Comparison of ENCODE assay signal across 13 cellular contexts in genomic region chr19:10888421-10888866, GRCh38. TPM values are rescaled to one million over a fixed set of nuclear protein-coding genes. Genes with fewer than 3 reads are reported as not detected.
DNase-seq lines count a peak whose midpoint lies in the region; ATAC-seq and TF ChIP-seq lines count a peak whose summit lies in the region.
"Had no signal": no experiment of that assay in that cellular context is flagged by ENCODE, and none has a peak within 500 bp of the region (broad histone marks: within the 10 kb centered on the region; RNA-seq: fewer than 3 reads in every experiment).

No MANE protein-coding gene starts in this region.

- no peak overlapping the region for H3K27ac ChIP-seq in HEK293 (ENCODE audit: extremely low read depth, low read depth, low read length)
- H3K27ac ChIP-seq in iPS-18a (ENCODE audit: low read length): peak overlapping the region; percentile 77
- no peak overlapping the region for H3K27ac ChIP-seq in CD4-positive, alpha-beta T cell (ENCODE audit: low read depth, low read length)
- H3K27ac ChIP-seq: brain microvascular endothelial cell had no signal

- H3K36me3 ChIP-seq in HEK293 (ENCODE audit: control insufficient read depth in 2 of 2, insufficient read depth in 1 of 2, low read length in 2 of 2) (no peaks in the 10 kb centered on the region), iPS-18a (ENCODE audit: control insufficient read depth, low read depth, low read length) (no peaks in the 10 kb centered on the region)
- H3K36me3 ChIP-seq: brain microvascular endothelial cell had no signal

- ATAC-seq in stimulated activated naive B cell treated with anti-CD40 and anti-IgM and Interleukin-4, amounts not matched to agents 10 μg/mL and 1 μg/mL and 100 μg/mL, for 72 hours (replicated peaks): peak; percentile 46 to 57
- ATAC-seq in CD4-positive, alpha-beta T cell (ENCODE audit: poor library complexity): no peak

- POLR2A ChIA-PET in HEK293 (lab: Yijun Ruan, JAX): interaction anchor here (1.0 to 1.6 kb wide), 2 partner anchors 14 to 17 kb away, joined by 3 to 5 read pairs; no protein-coding TSS in a partner anchor
- POLR2A ChIA-PET in CD4-positive, alpha-beta T cell (lab: Charles Lee): interaction anchor here (1.4 kb wide), 1 partner anchor 16 kb away, joined by 4 read pairs; no protein-coding TSS in a partner anchor

- no peak overlapping the region for H3K27ac Mint-ChIP-seq in stimulated activated naive B cell treated with anti-CD40 and anti-IgM and Interleukin-4, amounts not matched to agents 10 μg/mL and 1 μg/mL and 100 μg/mL, for 72 hours
- H3K27ac Mint-ChIP-seq in CD4-positive, alpha-beta T cell: no peak overlapping the region
- H3K27ac Mint-ChIP-seq: activated CD4-positive, alpha-beta T cell treated with anti-CD3 and anti-CD28 coated beads, Interleukin-2, amount 10 ng/mL, durations not matched to agents 24 days and 14 days had no signal

- peaks cover 3 to 18% of the 10 kb centered on the region in 2 donors for H3K36me3 Mint-ChIP-seq in stimulated activated naive B cell treated with anti-CD40 and anti-IgM and Interleukin-4, amounts not matched to agents 10 μg/mL and 1 μg/mL and 100 μg/mL, for 72 hours
- no peaks in the 10 kb centered on the region for H3K36me3 Mint-ChIP-seq in CD4-positive, alpha-beta T cell (ENCODE audit: low read depth)

- H3K9me3 ChIP-seq in HEK293 (ENCODE audit: control insufficient read depth, insufficient read depth, low read depth, low read length) (no peaks in the 10 kb centered on the region), iPS-18a (ENCODE audit: control insufficient read depth, low read depth, low read length) (no peaks in the 10 kb centered on the region)
- H3K9me3 ChIP-seq in CD4-positive, alpha-beta T cell (ENCODE audit: control insufficient read depth, low read length): no peaks in the 10 kb centered on the region

- H3K4me3 Mint-ChIP-seq in stimulated activated naive B cell treated with anti-CD40 and anti-IgM and Interleukin-4, amounts not matched to agents 10 μg/mL and 1 μg/mL and 100 μg/mL, for 72 hours: no peak overlapping the region
- no peak overlapping the region for H3K4me3 Mint-ChIP-seq in CD4-positive, alpha-beta T cell
- H3K4me3 Mint-ChIP-seq: activated CD4-positive, alpha-beta T cell treated with anti-CD3 and anti-CD28 coated beads, Interleukin-2, amount 10 ng/mL, durations not matched to agents 24 days and 14 days had no signal

- H3K27me3 Mint-ChIP-seq in stimulated activated naive B cell treated with anti-CD40 and anti-IgM and Interleukin-4, amounts not matched to agents 10 μg/mL and 1 μg/mL and 100 μg/mL, for 72 hours: no peaks in the 10 kb centered on the region
- H3K27me3 Mint-ChIP-seq in CD4-positive, alpha-beta T cell: no peaks in the 10 kb centered on the region
- H3K27me3 Mint-ChIP-seq: activated CD4-positive, alpha-beta T cell treated with anti-CD3 and anti-CD28 coated beads, Interleukin-2, amount 10 ng/mL, durations not matched to agents 24 days and 14 days had no signal

- H3K4me1 Mint-ChIP-seq in stimulated activated naive B cell treated with anti-CD40 and anti-IgM and Interleukin-4, amounts not matched to agents 10 μg/mL and 1 μg/mL and 100 μg/mL, for 72 hours: peaks cover 11 to 29% of the 10 kb centered on the region in 2 donors
- no peaks in the 10 kb centered on the region for H3K4me1 Mint-ChIP-seq in CD4-positive, alpha-beta T cell (ENCODE audit: low read depth)

- H3K9ac ChIP-seq in iPS-18a (ENCODE audit: low read length): peak overlapping the region; percentile 33

- CTCF ChIA-PET in HEK293 (lab: Yijun Ruan, JAX): interaction anchor here (0.6 to 2.0 kb wide), 4 partner anchors 15 to 638 kb away, joined by 3 to 6 read pairs (median 3); no protein-coding TSS in a partner anchor
- CTCF ChIA-PET in CD4-positive, alpha-beta T cell (lab: Charles Lee): interaction anchor here (1.1 kb wide), 1 partner anchor 24 kb away, joined by 3 read pairs; no protein-coding TSS in a partner anchor

- no peaks in the 10 kb centered on the region for H3K27me3 ChIP-seq in iPS-18a (ENCODE audit: control insufficient read depth, insufficient read depth, low read length)
- no peaks in the 10 kb centered on the region for H3K27me3 ChIP-seq in CD4-positive, alpha-beta T cell (ENCODE audit: control insufficient read depth, insufficient read depth, low read length)
- H3K27me3 ChIP-seq: brain microvascular endothelial cell had no signal

- H3K9me3 Mint-ChIP-seq in stimulated activated naive B cell treated with anti-CD40 and anti-IgM and Interleukin-4, amounts not matched to agents 10 μg/mL and 1 μg/mL and 100 μg/mL, for 72 hours: no peaks in the 10 kb centered on the region
- H3K9me3 Mint-ChIP-seq in CD4-positive, alpha-beta T cell: no peaks in the 10 kb centered on the region
- H3K9me3 Mint-ChIP-seq: activated CD4-positive, alpha-beta T cell treated with anti-CD3 and anti-CD28 coated beads, Interleukin-2, amount 10 ng/mL, durations not matched to agents 24 days and 14 days had no signal

- H3K4me3 ChIP-seq in HEK293 (ENCODE audit: low read depth, low read length) (no peak overlapping the region), iPS-18a (ENCODE audit: low read length) (peak overlapping the region; percentile 39)

- H3K4me1 ChIP-seq in HEK293 (ENCODE audit: control insufficient read depth, insufficient read depth, low read length) (0 out of 2 replicates have a peak, but pooled peaks cover 4% of the 10 kb centered on the region), iPS-18a (ENCODE audit: control insufficient read depth, low read depth, low read length) (peaks cover 50% of the 10 kb centered on the region)

- no peak for TF ChIP-seq CTCF in HEK293 (tag by site-specific recombination; IDR thresholded peaks at IDR 0.05)
- TF ChIP-seq CTCF in CD4-positive, alpha-beta T cell (IDR thresholded peaks at IDR 0.05): no peak

- peak; percentile 91 to 95 for DNase-seq in NCI-H526 (lab: John Stamatoyannopoulos, UW)
- DNase-seq in stimulated activated naive B cell treated with anti-CD40 and anti-IgM and Interleukin-4, amounts not matched to agents 10 μg/mL and 1 μg/mL and 100 μg/mL, for 72 hours: no peak
- no peak for DNase-seq in stimulated activated CD8-positive, alpha-beta memory T cell treated with anti-CD3 and anti-CD28 coated beads, Interleukin-4, amount 100 ng/mL, for 48 hours
- DNase-seq in medulla oblongata (ENCODE audit: extremely low spot score): no peak
- DNase-seq in pons (ENCODE audit: low spot score): no peak
- DNase-seq in CD4-positive, alpha-beta T cell: no peak
- DNase-seq: activated CD4-positive, alpha-beta T cell treated with anti-CD3 and anti-CD28 coated beads, Interleukin-2, amount 10 ng/mL, durations not matched to agents 24 days and 14 days; activated effector memory CD4-positive, alpha-beta T cell treated with anti-CD3 and anti-CD28 coated beads, Interleukin-2, amount 50 U/mL, for 16 hours; brain microvascular endothelial cell; SW 1271 had no signal

- intact Hi-C loops in CD4-positive, alpha-beta T cell (cut with DNase I, micrococcal nuclease): no loop called here

TF ChIP-seq in HEK293, 187 proteins besides CTCF, POLR2A, EP300 and RAD21:
- TF ChIP-seq ZNF580 (tag by site-specific recombination; IDR thresholded peaks at IDR 0.05): no peak
- TF ChIP-seq ZNF341 (tag by site-specific recombination; IDR thresholded peaks at IDR 0.05; ENCODE audit: low read depth): peak; percentile 80
- TF ChIP-seq ZIC2 (tag by site-specific recombination; IDR thresholded peaks at IDR 0.05): peak; percentile 49; the same call in 1 of the 2 replicates
- TF ChIP-seq ZBTB44 (tag by site-specific recombination; IDR thresholded peaks at IDR 0.05): 0 out of 2 replicates have a peak, but pooled peaks have one; percentile 13
TF ChIP-seq in HEK293: peak in this region for 3.

RNA-seq across cellular contexts. Expression of gene CARM1, which starts 17.1 kb away (rescaled TPM):
- total RNA-seq in CD4-positive, alpha-beta T cell: 10 to 100 TPM; 17.5 to 18.0 TPM

RNA-seq across cellular contexts. Expression of gene YIPF2, which starts 40.0 kb away (rescaled TPM):
- total RNA-seq in CD4-positive, alpha-beta T cell: 10 to 100 TPM; 21.1 to 21.7 TPM

RNA-seq across cellular contexts. Expression of gene TIMM29, which starts 40.2 kb away (rescaled TPM):
- 10 to 100 TPM; 22.6 to 24.8 TPM for total RNA-seq in CD4-positive, alpha-beta T cell

RNA-seq across cellular contexts. Expression of gene C19orf38, which starts 40.2 kb away (rescaled TPM):
- total RNA-seq in CD4-positive, alpha-beta T cell: 1 to 10 TPM; 1.8 to 2.1 TPM
- total RNA-seq: pulmonary artery endothelial cell had no signal

RNA-seq across cellular contexts. Expression of gene TMED1, which starts 52.4 kb away (rescaled TPM):
- total RNA-seq in CD4-positive, alpha-beta T cell: 1 to 10 TPM; 6.7 to 7.0 TPM

Comparison
In these comparisons a context has a peak if more than half of its experiments do, and no peak if none do; other contexts are left out.
1. DNase-seq: peak in NCI-H526 (2 of 2); none in stimulated activated naive B cell treated with anti-CD40 and anti-IgM and Interleukin-4, amounts not matched to agents 10 μg/mL and 1 μg/mL and 100 μg/mL, for 72 hours (single experiment), stimulated activated CD8-positive, alpha-beta memory T cell treated with anti-CD3 and anti-CD28 coated beads, Interleukin-4, amount 100 ng/mL, for 48 hours (single experiment), medulla oblongata (single experiment), pons (single experiment) and CD4-positive, alpha-beta T cell (0 of 10).